ENCODE assay signal across 18 cellular contexts in the genomic region with DNA sequence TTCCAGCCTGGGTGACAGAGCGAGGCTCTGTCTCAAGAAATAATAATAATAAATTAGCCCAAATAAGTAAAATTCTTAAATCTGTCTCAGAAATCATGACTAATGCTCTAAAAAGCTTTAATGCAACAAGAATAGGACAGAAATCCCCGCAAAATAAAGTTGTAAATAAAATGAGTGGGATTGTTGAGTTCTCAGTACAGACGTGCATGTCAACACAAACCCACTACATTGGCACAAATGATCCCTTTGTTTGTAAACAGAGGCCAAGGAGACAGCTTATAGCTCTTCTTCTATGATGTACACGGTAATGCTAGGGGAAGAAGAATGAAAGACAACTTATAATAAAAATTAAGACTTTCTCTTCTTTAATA. TPM values are rescaled to one million over a fixed set of nuclear protein-coding genes. Genes with fewer than 3 reads are reported as not detected.
DNase-seq lines count a peak whose midpoint lies in the region; ATAC-seq and TF ChIP-seq lines count a peak whose summit lies in the region.
"Had no signal": no experiment of that assay in that cellular context is flagged by ENCODE, and none has a peak within 500 bp of the region (broad histone marks: within the 10 kb centered on the region; RNA-seq: fewer than 3 reads in every experiment).

No MANE protein-coding gene starts in this region.

- no peaks in the 10 kb centered on the region for H3K9me2 ChIP-seq in hepatocyte (replicated peaks; ENCODE audit: insufficient read depth)

- peaks cover 8% of the 10 kb centered on the region for H3F3A ChIP-seq in neural progenitor cell (ENCODE audit: low read depth)

- no peaks in the 10 kb centered on the region for H3K27me3 ChIP-seq in CD4-positive, CD25-positive, alpha-beta regulatory T cell (ENCODE audit: control insufficient read depth, insufficient read depth, low read length)
- H3K27me3 ChIP-seq in CD8-positive, alpha-beta memory T cell (ENCODE audit: insufficient read depth, low read length, poor library complexity, severe bottlenecking) = no peaks in the 10 kb centered on the region
- no peaks in the 10 kb centered on the region for H3K27me3 ChIP-seq in right lobe of liver
- no peaks in the 10 kb centered on the region for H3K27me3 ChIP-seq in neural progenitor cell
- no peaks in the 10 kb centered on the region for H3K27me3 ChIP-seq in hepatocyte
- H3K27me3 ChIP-seq: pancreas, tibial nerve had no signal

- no peak for ATAC-seq in CD4-positive, CD25-positive, alpha-beta regulatory T cell (ENCODE audit: low read depth in 2 of 2)
- ATAC-seq in activated naive CD4-positive, alpha-beta T cell treated with anti-CD3 and anti-CD28 coated beads, Interleukin-2, amount 50 U/mL, for 72 hours = no peak
- no peak for ATAC-seq in right lobe of liver
- ATAC-seq: mucosa of descending colon had no signal

- CTCF ChIA-PET in CD8-positive, alpha-beta memory T cell (lab: Charles Lee) = interaction anchor here (1.2 kb wide), 1 partner anchor 48 kb away, joined by 3 read pairs; no protein-coding TSS in a partner anchor

- H3K27ac ChIP-seq in CD4-positive, CD25-positive, alpha-beta regulatory T cell (ENCODE audit: insufficient read depth, low read length, poor library complexity, severe bottlenecking) = peak overlapping the region; percentile 89
- H3K27ac ChIP-seq in CD8-positive, alpha-beta memory T cell (ENCODE audit: low read depth, low read length) = peak overlapping the region; percentile 34
- H3K27ac ChIP-seq in right lobe of liver (peak overlapping the region; percentile 14 to 91 (median 86)), neural progenitor cell (no peak overlapping the region), hepatocyte (no peak overlapping the region)
- H3K27ac ChIP-seq: pancreas had no signal

- H3K4me1 Mint-ChIP-seq in CD4-positive, CD25-positive, alpha-beta regulatory T cell = peaks cover 41 to 86% (median 69%) of the 10 kb centered on the region in 4 donors
- H3K4me1 Mint-ChIP-seq in CD8-positive, alpha-beta memory T cell = peaks cover 72 to 91% (median 82%) of the 10 kb centered on the region in 3 donors
- peaks cover 20% of the 10 kb centered on the region for H3K4me1 Mint-ChIP-seq in neural progenitor cell

- H3K4me3 ChIP-seq in CD4-positive, CD25-positive, alpha-beta regulatory T cell (ENCODE audit: low read depth, low read length) = peak overlapping the region; percentile 99
- no peak overlapping the region for H3K4me3 ChIP-seq in CD8-positive, alpha-beta memory T cell (ENCODE audit: low read length)
- H3K4me3 ChIP-seq in right lobe of liver = no peak overlapping the region
- no peak overlapping the region for H3K4me3 ChIP-seq in neural progenitor cell
- H3K4me3 ChIP-seq in hepatocyte = no peak overlapping the region
- H3K4me3 ChIP-seq: mucosa of descending colon, pancreas, tibial nerve had no signal

- H3K9me3 ChIP-seq in CD4-positive, CD25-positive, alpha-beta regulatory T cell (ENCODE audit: control insufficient read depth in 2 of 2, low read length in 2 of 2) = no peaks in the 10 kb centered on the region
- H3K9me3 ChIP-seq in CD8-positive, alpha-beta memory T cell (ENCODE audit: low read length) = no peaks in the 10 kb centered on the region
- H3K9me3 ChIP-seq in right lobe of liver = no peaks in the 10 kb centered on the region
- H3K9me3 ChIP-seq in neural progenitor cell (ENCODE audit: low read depth) = no peaks in the 10 kb centered on the region
- no peaks in the 10 kb centered on the region for H3K9me3 ChIP-seq in hepatocyte (ENCODE audit: low read depth)
- H3K9me3 ChIP-seq: mucosa of descending colon, pancreas, tibial nerve had no signal

- peak overlapping the region; percentile 49 to 88 (median 80) for H3K4me3 Mint-ChIP-seq in CD4-positive, CD25-positive, alpha-beta regulatory T cell
- peak overlapping the region in 3 of 7 donors; percentile 10 to 94 (median 32) for H3K4me3 Mint-ChIP-seq in CD8-positive, alpha-beta memory T cell
- H3K4me3 Mint-ChIP-seq in neural progenitor cell = no peak overlapping the region
- H3K4me3 Mint-ChIP-seq: activated naive CD8-positive, alpha-beta T cell treated with anti-CD3 and anti-CD28 coated beads, Interleukin-2, amount 10 ng/mL, durations not matched to agents 7 days and 5 days; B cell had no signal

- WGBS in right lobe of liver (ENCODE audit: insufficient coverage, low coverage, low lambda C conversion rate, missing lambda C conversion rate) = 84% methylated on average over 4 of the region's 4 CpGs
- WGBS in hepatocyte (ENCODE audit: low lambda C conversion rate, missing lambda C conversion rate) = 79% methylated on average over 4 of the region's 4 CpGs

- peak overlapping the region; percentile 52 to 96 (median 68) for H3K27ac Mint-ChIP-seq in CD4-positive, CD25-positive, alpha-beta regulatory T cell
- peak overlapping the region; percentile 61 to 98 (median 90) for H3K27ac Mint-ChIP-seq in CD8-positive, alpha-beta memory T cell
- peak overlapping the region; percentile 88 to 97 for H3K27ac Mint-ChIP-seq in activated naive CD4-positive, alpha-beta T cell treated with anti-CD3 and anti-CD28 coated beads, Interleukin-2, amount 50 U/mL, for 72 hours
- no peak overlapping the region for H3K27ac Mint-ChIP-seq in neural progenitor cell
- H3K27ac Mint-ChIP-seq: B cell had no signal

- intact Hi-C loops in right lobe of liver (cut with DNase I) = no loop called here

- no peak for TF ChIP-seq CTCF in right lobe of liver (IDR thresholded peaks at IDR 0.05)
- TF ChIP-seq CTCF in neural progenitor cell (IDR thresholded peaks at IDR 0.05) = no peak
- TF ChIP-seq CTCF in hepatocyte (IDR thresholded peaks at IDR 0.05; ENCODE audit: poor library complexity) = no peak

- H4K20me1 ChIP-seq in neural progenitor cell (ENCODE audit: low read depth) = peaks cover 63% of the 10 kb centered on the region
- H4K20me1 ChIP-seq in hepatocyte (ENCODE audit: insufficient read depth, poor library complexity, severe bottlenecking) = no peaks in the 10 kb centered on the region

- H3K4me2 ChIP-seq in neural progenitor cell (no peak overlapping the region), hepatocyte (no peak overlapping the region)

- H3K27me3 Mint-ChIP-seq in CD4-positive, CD25-positive, alpha-beta regulatory T cell = no peaks in the 10 kb centered on the region
- H3K27me3 Mint-ChIP-seq in CD8-positive, alpha-beta memory T cell = no peaks in the 10 kb centered on the region
- H3K27me3 Mint-ChIP-seq in neural progenitor cell (ENCODE audit: insufficient read depth, low read depth) = no peaks in the 10 kb centered on the region
- H3K27me3 Mint-ChIP-seq: activated naive CD8-positive, alpha-beta T cell treated with anti-CD3 and anti-CD28 coated beads, Interleukin-2, amount 10 ng/mL, durations not matched to agents 7 days and 5 days; B cell had no signal

- H3K36me3 Mint-ChIP-seq in CD4-positive, CD25-positive, alpha-beta regulatory T cell = no peaks in the 10 kb centered on the region
- H3K36me3 Mint-ChIP-seq in CD8-positive, alpha-beta memory T cell = peaks cover 0 to 24% (median 3%) of the 10 kb centered on the region in 3 donors
- peaks cover 13 to 35% of the 10 kb centered on the region in 2 donors for H3K36me3 Mint-ChIP-seq in activated naive CD4-positive, alpha-beta T cell treated with anti-CD3 and anti-CD28 coated beads, Interleukin-2, amount 50 U/mL, for 72 hours
- peaks cover 5% of the 10 kb centered on the region for H3K36me3 Mint-ChIP-seq in neural progenitor cell

- H3K9me3 Mint-ChIP-seq in CD4-positive, CD25-positive, alpha-beta regulatory T cell = no peaks in the 10 kb centered on the region
- H3K9me3 Mint-ChIP-seq in CD8-positive, alpha-beta memory T cell = no peaks in the 10 kb centered on the region
- no peaks in the 10 kb centered on the region for H3K9me3 Mint-ChIP-seq in activated naive CD4-positive, alpha-beta T cell treated with anti-CD3 and anti-CD28 coated beads, Interleukin-2, amount 50 U/mL, for 72 hours
- H3K9me3 Mint-ChIP-seq in neural progenitor cell = peaks cover 5% of the 10 kb centered on the region
- H3K9me3 Mint-ChIP-seq: activated naive CD8-positive, alpha-beta T cell treated with anti-CD3 and anti-CD28 coated beads, Interleukin-2, amount 10 ng/mL, durations not matched to agents 7 days and 5 days had no signal

- H3K4me1 ChIP-seq in CD4-positive, CD25-positive, alpha-beta regulatory T cell (ENCODE audit: control insufficient read depth, insufficient read depth, low read length, poor library complexity, severe bottlenecking) = peaks cover 89% of the 10 kb centered on the region
- peaks cover 78% of the 10 kb centered on the region for H3K4me1 ChIP-seq in CD8-positive, alpha-beta memory T cell (ENCODE audit: insufficient read depth, low read length)
- H3K4me1 ChIP-seq in right lobe of liver = peaks cover 0 to 65% (median 18%) of the 10 kb centered on the region in 4 donors
- peaks cover 22% of the 10 kb centered on the region for H3K4me1 ChIP-seq in neural progenitor cell
- H3K4me1 ChIP-seq in hepatocyte (ENCODE audit: insufficient read depth) = peaks cover 27% of the 10 kb centered on the region

- TF ChIP-seq POLR2A in right lobe of liver (IDR thresholded peaks at IDR 0.05) = no peak

- peaks cover 99% of the 10 kb centered on the region for H3K79me2 ChIP-seq in neural progenitor cell (ENCODE audit: low read depth)
- peaks cover 98% of the 10 kb centered on the region for H3K79me2 ChIP-seq in hepatocyte

- POLR2A ChIA-PET in CD8-positive, alpha-beta memory T cell (lab: Charles Lee) = interaction anchor here (1.2 to 4.4 kb wide), 2 partner anchors 18 to 21 kb away, joined by 5 to 26 read pairs; a partner anchor contains a TSS

- H3K9ac ChIP-seq in neural progenitor cell = no peak overlapping the region

- H3K36me3 ChIP-seq in CD4-positive, CD25-positive, alpha-beta regulatory T cell (ENCODE audit: control insufficient read depth, insufficient read depth, low read length) = no peaks in the 10 kb centered on the region
- no peaks in the 10 kb centered on the region for H3K36me3 ChIP-seq in CD8-positive, alpha-beta memory T cell (ENCODE audit: insufficient read depth, low read length)
- H3K36me3 ChIP-seq in right lobe of liver = no peaks in the 10 kb centered on the region
- H3K36me3 ChIP-seq in neural progenitor cell = no peaks in the 10 kb centered on the region
- no peaks in the 10 kb centered on the region for H3K36me3 ChIP-seq in hepatocyte (replicated peaks; ENCODE audit: insufficient read depth, low read depth)
- H3K36me3 ChIP-seq: pancreas, tibial nerve had no signal

- DNase-seq in CD4-positive, CD25-positive, alpha-beta regulatory T cell = no peak
- no peak for DNase-seq in CD8-positive, alpha-beta memory T cell
- DNase-seq in activated naive CD4-positive, alpha-beta T cell treated with anti-CD3 and anti-CD28 coated beads, Interleukin-2, amount 50 U/mL, for 72 hours (ENCODE audit: low spot score in 2 of 2) = no peak
- DNase-seq in right lobe of liver (no peak), NCI-H146 (lab: John Stamatoyannopoulos, UW) (no peak), neural progenitor cell (ENCODE audit: low spot score) (no peak), DMS53 (lab: John Stamatoyannopoulos, UW) (no peak), hepatocyte (ENCODE audit: low spot score) (no peak)
- DNase-seq: activated naive CD8-positive, alpha-beta T cell treated with anti-CD3 and anti-CD28 coated beads, Interleukin-2, amount 10 ng/mL, durations not matched to agents 7 days and 5 days; caudate nucleus; mucosa of descending colon; NCI-H1694; NCI-H446; pancreas; SIG-M5; stimulated activated CD4-positive, alpha-beta T cell treated with anti-CD3 and anti-CD28 coated beads, Interleukin-4, amount 100 ng/mL, for 24 hours had no signal

- H2AFZ ChIP-seq in neural progenitor cell (replicated peaks) (no peak overlapping the region), hepatocyte (no peak overlapping the region)

RNA-seq across cellular contexts. Expression of a gene that starts 6.0 kb away (rescaled TPM):
- 241 TPM for total RNA-seq in CD4-positive, CD25-positive, alpha-beta regulatory T cell
- polyA plus RNA-seq in CD4-positive, CD25-positive, alpha-beta regulatory T cell = 100 to 1,000 TPM; 109 to 117 (median 112) TPM
- total RNA-seq in CD8-positive, alpha-beta memory T cell = 100 to 1,000 TPM; 124 to 132 TPM
- polyA plus RNA-seq in CD8-positive, alpha-beta memory T cell = 108 TPM
- total RNA-seq in activated naive CD4-positive, alpha-beta T cell treated with anti-CD3 and anti-CD28 coated beads, Interleukin-2, amount 50 U/mL, for 72 hours = 100 to 1,000 TPM; 117 to 207 TPM
- total RNA-seq in right lobe of liver (10 to 100 TPM; 21.2 to 29.0 (median 26.7) TPM), neural progenitor cell (ENCODE audit: low replicate concordance) (90.7 and 96.4 TPM in 2 replicates), hepatocyte (26.0 and 27.9 TPM in 2 replicates)
- 18.7 and 25.7 TPM in 2 replicates for polyA plus RNA-seq in hepatocyte

RNA-seq across cellular contexts. Expression of a gene that starts 18.1 kb away (rescaled TPM):
- 177 TPM for total RNA-seq in CD4-positive, CD25-positive, alpha-beta regulatory T cell
- 10 to 100 TPM; 71.1 to 90.9 (median 76.7) TPM for polyA plus RNA-seq in CD4-positive, CD25-positive, alpha-beta regulatory T cell
- 100 to 1,000 TPM; 259 to 263 TPM for total RNA-seq in CD8-positive, alpha-beta memory T cell
- polyA plus RNA-seq in CD8-positive, alpha-beta memory T cell = 90.3 TPM
- total RNA-seq in activated naive CD4-positive, alpha-beta T cell treated with anti-CD3 and anti-CD28 coated beads, Interleukin-2, amount 50 U/mL, for 72 hours = 100 to 1,000 TPM; 171 to 177 TPM
- total RNA-seq in right lobe of liver (10 to 100 TPM in 1 of 6 experiments, 1 to 10 TPM in 5; 4.8 to 11.5 (median 7.7) TPM), neural progenitor cell (ENCODE audit: low replicate concordance) (6.7 and 10.0 TPM in 2 replicates), hepatocyte (5.5 and 6.5 TPM in 2 replicates)
- 3.5 and 6.1 TPM in 2 replicates for polyA plus RNA-seq in hepatocyte

Comparison
In these comparisons a context has a peak if more than half of its experiments do, and no peak if none do; other contexts are left out.
1. H3K27ac ChIP-seq: peak in CD4-positive, CD25-positive, alpha-beta regulatory T cell (single experiment), CD8-positive, alpha-beta memory T cell (single experiment) and right lobe of liver (3 of 3); none in neural progenitor cell (single experiment) and hepatocyte (single experiment).
2. RNA of a gene that starts 18.1 kb away (total RNA-seq): 259 to 263 TPM in CD8-positive, alpha-beta memory T cell, 177 TPM in CD4-positive, CD25-positive, alpha-beta regulatory T cell (single experiment) and 171 to 177 TPM in activated naive CD4-positive, alpha-beta T cell treated with anti-CD3 and anti-CD28 coated beads, Interleukin-2, amount 50 U/mL, for 72 hours; 6.7 to 10.0 TPM in neural progenitor cell, 4.8 to 11.5 TPM in right lobe of liver and 5.5 to 6.5 TPM in hepatocyte; every median in the first group is over 10 times any median in the second.